ENCODE assay signal across 9 cellular contexts in the genomic region with DNA sequence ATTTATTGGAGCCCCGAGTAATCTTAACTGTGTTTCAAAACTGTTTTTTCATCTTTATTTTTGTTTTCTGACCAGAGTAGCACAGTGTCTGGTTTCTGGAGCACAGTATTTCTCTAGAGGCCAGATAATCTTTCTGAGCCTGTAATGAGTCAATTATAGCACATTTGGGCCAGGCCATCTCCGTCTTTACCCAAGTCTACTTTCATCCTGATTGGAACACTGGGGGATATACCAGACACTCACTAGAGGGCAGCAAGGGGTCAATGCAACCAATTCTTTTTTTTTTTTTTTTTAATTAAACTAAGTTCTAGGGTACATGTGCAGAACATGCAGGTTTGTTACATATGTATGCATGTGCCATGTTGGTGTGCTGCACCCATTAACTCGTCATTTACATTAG.
A peak's percentile ranks its signal among the peaks of the same experiment; 100 is the strongest.
DNase-seq lines count a peak whose midpoint lies in the region; ATAC-seq, FAIRE-seq and TF ChIP-seq lines count a peak whose summit lies in the region.
"Had no signal": no experiment of that assay in that cellular context is flagged by ENCODE, and none has a peak within 500 bp of the region (broad histone marks: within the 10 kb centered on the region; RNA-seq: fewer than 3 reads in every experiment).

No MANE protein-coding gene starts in this region.

- TF ChIP-seq CTCF in D721Med (IDR thresholded peaks at IDR 0.05; ENCODE audit: insufficient read depth, missing control alignments) = peak; percentile 41
- TF ChIP-seq CTCF in activated B cell treated with CpG ODN at 0.5 μM for 24 hours (IDR thresholded peaks at IDR 0.05) = no peak

- H3K4me3 Mint-ChIP-seq in activated B cell treated with CpG ODN at 0.5 μM for 24 hours = no peak overlapping the region
- H3K4me3 Mint-ChIP-seq in activated naive CD4-positive, alpha-beta T cell treated with anti-CD3 and anti-CD28 coated beads, Interleukin-2, amount 10 ng/mL, durations not matched to agents 7 days and 5 days = no peak overlapping the region

- H3K27me3 Mint-ChIP-seq in activated B cell treated with CpG ODN at 0.5 μM for 24 hours = no peaks in the 10 kb centered on the region
- no peaks in the 10 kb centered on the region for H3K27me3 Mint-ChIP-seq in activated naive CD4-positive, alpha-beta T cell treated with anti-CD3 and anti-CD28 coated beads, Interleukin-2, amount 10 ng/mL, durations not matched to agents 7 days and 5 days

- ATAC-seq in HG02870 (IDR thresholded peaks at IDR 0.05; ENCODE audit: unreplicated experiment) (peak; percentile 68), activated B cell treated with CpG ODN at 0.5 μM for 24 hours (ENCODE audit: low read depth) (peak; percentile 31)

- H3K27ac Mint-ChIP-seq in activated B cell treated with CpG ODN at 0.5 μM for 24 hours = no peak overlapping the region
- no peak overlapping the region for H3K27ac Mint-ChIP-seq in activated naive CD4-positive, alpha-beta T cell treated with anti-CD3 and anti-CD28 coated beads, Interleukin-2, amount 10 ng/mL, durations not matched to agents 7 days and 5 days

- peaks cover 50% of the 10 kb centered on the region for H3K36me3 Mint-ChIP-seq in activated B cell treated with CpG ODN at 0.5 μM for 24 hours (ENCODE audit: low read depth)
- H3K36me3 Mint-ChIP-seq in activated naive CD4-positive, alpha-beta T cell treated with anti-CD3 and anti-CD28 coated beads, Interleukin-2, amount 10 ng/mL, durations not matched to agents 7 days and 5 days = no peaks in the 10 kb centered on the region

- FAIRE-seq in D721Med (lab: Jason Lieb, UNC) = no peak

- CTCF ChIA-PET in activated B cell treated with CpG ODN at 0.5 μM for 24 hours (lab: Charles Lee) = interaction anchor here (1.3 to 2.3 kb wide), 3 partner anchors 9 to 212 kb away, joined by 3 to 12 read pairs (median 7); no protein-coding TSS in a partner anchor
- CTCF ChIA-PET in activated naive CD4-positive, alpha-beta T cell treated with anti-CD3 and anti-CD28 coated beads, Interleukin-2, amount 10 ng/mL, durations not matched to agents 7 days and 5 days (lab: Charles Lee) = no interaction called here

- DNase-seq in D721Med (ENCODE audit: insufficient read length, low spot score) = no peak
- DNase-seq in activated B cell treated with CpG ODN at 0.5 μM for 24 hours = no peak
- DNase-seq in left kidney (ENCODE audit: low read depth, low spot score) = peak; percentile 60
- no peak for DNase-seq in LoVo (ENCODE audit: low spot score)
- DNase-seq in activated naive CD4-positive, alpha-beta T cell treated with anti-CD3 and anti-CD28 coated beads, Interleukin-2, amount 10 ng/mL, durations not matched to agents 7 days and 5 days = no peak
- DNase-seq in NCI-H748 (lab: John Stamatoyannopoulos, UW; ENCODE audit: unreplicated experiment) = no peak
- DNase-seq in putamen (ENCODE audit: low spot score) = no peak
- DNase-seq: stimulated activated naive CD4-positive, alpha-beta T cell had no signal

- intact Hi-C loops in activated B cell treated with CpG ODN at 0.5 μM for 24 hours (cut with micrococcal nuclease) = loop anchor here (1.0 to 2.0 kb wide), 3 partner anchors 39 to 287 kb away; no protein-coding TSS in a partner anchor

- no peaks in the 10 kb centered on the region for H3K9me3 Mint-ChIP-seq in activated B cell treated with CpG ODN at 0.5 μM for 24 hours
- H3K9me3 Mint-ChIP-seq in activated naive CD4-positive, alpha-beta T cell treated with anti-CD3 and anti-CD28 coated beads, Interleukin-2, amount 10 ng/mL, durations not matched to agents 7 days and 5 days = no peaks in the 10 kb centered on the region

- H3K4me1 Mint-ChIP-seq in activated B cell treated with CpG ODN at 0.5 μM for 24 hours = peaks cover 14% of the 10 kb centered on the region
- no peaks in the 10 kb centered on the region for H3K4me1 Mint-ChIP-seq in activated naive CD4-positive, alpha-beta T cell treated with anti-CD3 and anti-CD28 coated beads, Interleukin-2, amount 10 ng/mL, durations not matched to agents 7 days and 5 days

- POLR2A ChIA-PET in activated B cell treated with CpG ODN at 0.5 μM for 24 hours (lab: Charles Lee) = no interaction called here
